ENCODE assay signal across 8 cellular contexts in the genomic region with DNA sequence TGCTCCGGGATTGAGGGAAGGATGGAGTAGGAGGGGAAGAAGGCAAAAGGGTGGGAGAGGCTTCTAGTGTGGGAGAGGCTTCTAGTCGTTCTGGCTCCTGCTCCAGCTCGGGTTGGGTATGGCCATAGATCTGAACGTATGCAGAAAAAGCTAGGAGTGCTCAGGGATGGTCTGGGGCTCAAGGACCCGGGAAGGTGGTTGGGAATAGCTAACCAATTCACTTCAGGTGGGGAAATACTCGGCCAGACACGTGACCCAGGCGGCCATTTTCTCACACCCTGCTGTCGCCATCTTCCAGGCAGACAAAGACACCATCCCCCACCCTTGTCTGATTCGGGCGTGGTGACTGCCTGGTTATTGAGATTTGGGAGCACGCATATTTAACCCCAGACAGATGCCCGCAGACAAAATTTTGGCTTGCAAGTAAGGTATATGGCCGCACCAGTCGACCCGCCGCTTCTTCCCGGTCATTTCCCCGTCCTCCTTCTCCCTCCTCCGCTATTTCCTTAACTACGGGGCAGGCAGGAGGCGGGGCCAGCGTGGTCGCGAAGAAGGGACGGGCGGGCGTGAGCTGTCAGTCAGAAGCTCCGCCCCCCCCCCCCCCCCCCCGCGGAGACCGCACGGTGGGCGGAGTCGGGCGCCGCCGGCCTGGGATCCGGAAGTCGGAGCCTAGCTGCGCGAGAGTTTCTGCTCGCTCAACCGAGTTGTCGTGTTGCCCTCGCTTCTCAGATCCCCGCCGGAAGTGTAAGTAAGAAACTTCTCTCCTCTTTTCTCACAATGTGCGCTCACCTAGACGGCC. TPM values are rescaled to one million over a fixed set of nuclear protein-coding genes. Genes with fewer than 3 reads are reported as not detected.
A peak's percentile ranks its signal among the peaks of the same experiment; 100 is the strongest.
DNase-seq lines count a peak whose midpoint lies in the region; ATAC-seq and TF ChIP-seq lines count a peak whose summit lies in the region.

Gene GNL3L, plus strand, starts transcription at position 661 of the 799 bp plus-strand sequence. CDS start 2,348 bp downstream, outside the sequence.

- H3K27ac ChIP-seq in DND-41 (ENCODE audit: low read length) = peak within 1 kb of the TSS; percentile 97
- peak within 1 kb of the TSS; percentile 92 for H3K27ac ChIP-seq in GM23338 (ENCODE audit: low read depth)
- peak within 1 kb of the TSS; percentile 83 for H3K27ac ChIP-seq in fibroblast of lung (ENCODE audit: insufficient read depth, low read length)

- H3K4me1 ChIP-seq in DND-41 (ENCODE audit: insufficient read depth, low read length) (peaks cover 43% of the 10 kb centered on the region), GM23338 (ENCODE audit: insufficient read depth) (no peaks in the 10 kb centered on the region), fibroblast of lung (ENCODE audit: control insufficient read depth, extremely low read depth, insufficient read depth, low read length) (no peaks in the 10 kb centered on the region)

- peaks cover 5% of the 10 kb centered on the region for H3K27me3 Mint-ChIP-seq in GM23338 (ENCODE audit: insufficient read depth, low read depth, poor library complexity)
- H3K27me3 Mint-ChIP-seq in activated T-helper 1 cell treated with anti-CD3 and anti-CD28 coated beads, Interleukin-12 subunit alpha, Interleukin-12 subunit beta, Interleukin-2, Interleukin-4 antibody, amounts not matched to agents 30 ng/mL and 10 ng/mL and 1 ng/mL, durations not matched to agents 14 hours and 24 hours and 36 hours (ENCODE audit: insufficient read depth) = no peaks in the 10 kb centered on the region
- no peaks in the 10 kb centered on the region for H3K27me3 Mint-ChIP-seq in naive thymus-derived CD8-positive, alpha-beta T cell
- H3K27me3 Mint-ChIP-seq in stimulated activated naive B cell treated with anti-CD40 and anti-IgM and Interleukin-4, amounts not matched to agents 10 μg/mL and 1 μg/mL and 100 μg/mL, for 72 hours = no peaks in the 10 kb centered on the region

- H3K27ac Mint-ChIP-seq in GM23338 = peak within 1 kb of the TSS; percentile 99
- H3K27ac Mint-ChIP-seq in activated T-helper 1 cell treated with anti-CD3 and anti-CD28 coated beads, Interleukin-12 subunit alpha, Interleukin-12 subunit beta, Interleukin-2, Interleukin-4 antibody, amounts not matched to agents 30 ng/mL and 10 ng/mL and 1 ng/mL, durations not matched to agents 14 hours and 24 hours and 36 hours = peak within 1 kb of the TSS; percentile 94
- peak within 1 kb of the TSS; percentile 90 to 98 (median 97) for H3K27ac Mint-ChIP-seq in naive thymus-derived CD8-positive, alpha-beta T cell
- H3K27ac Mint-ChIP-seq in stimulated activated naive B cell treated with anti-CD40 and anti-IgM and Interleukin-4, amounts not matched to agents 10 μg/mL and 1 μg/mL and 100 μg/mL, for 72 hours = peak within 1 kb of the TSS; percentile 96

- H3K4me3 Mint-ChIP-seq in GM23338 = peak within 1 kb of the TSS; percentile 94
- H3K4me3 Mint-ChIP-seq in activated T-helper 1 cell treated with anti-CD3 and anti-CD28 coated beads, Interleukin-12 subunit alpha, Interleukin-12 subunit beta, Interleukin-2, Interleukin-4 antibody, amounts not matched to agents 30 ng/mL and 10 ng/mL and 1 ng/mL, durations not matched to agents 14 hours and 24 hours and 36 hours = peak within 1 kb of the TSS; percentile 95
- H3K4me3 Mint-ChIP-seq in naive thymus-derived CD8-positive, alpha-beta T cell = peak within 1 kb of the TSS; percentile 88 to 96 (median 94)
- peak within 1 kb of the TSS; percentile 93 to 94 for H3K4me3 Mint-ChIP-seq in stimulated activated naive B cell treated with anti-CD40 and anti-IgM and Interleukin-4, amounts not matched to agents 10 μg/mL and 1 μg/mL and 100 μg/mL, for 72 hours

- H3K36me3 Mint-ChIP-seq in GM23338 (ENCODE audit: low read depth) = peaks cover 40% of the 10 kb centered on the region
- peaks cover 33% of the 10 kb centered on the region for H3K36me3 Mint-ChIP-seq in activated T-helper 1 cell treated with anti-CD3 and anti-CD28 coated beads, Interleukin-12 subunit alpha, Interleukin-12 subunit beta, Interleukin-2, Interleukin-4 antibody, amounts not matched to agents 30 ng/mL and 10 ng/mL and 1 ng/mL, durations not matched to agents 14 hours and 24 hours and 36 hours (ENCODE audit: low read depth)
- H3K36me3 Mint-ChIP-seq in naive thymus-derived CD8-positive, alpha-beta T cell = peaks cover 3 to 23% (median 5%) of the 10 kb centered on the region in 3 donors
- peaks cover 11 to 22% of the 10 kb centered on the region in 2 donors for H3K36me3 Mint-ChIP-seq in stimulated activated naive B cell treated with anti-CD40 and anti-IgM and Interleukin-4, amounts not matched to agents 10 μg/mL and 1 μg/mL and 100 μg/mL, for 72 hours

- H3K36me3 ChIP-seq in DND-41 (ENCODE audit: insufficient read depth, low read length) = peaks cover 29% of the 10 kb centered on the region
- H3K36me3 ChIP-seq in GM23338 (ENCODE audit: insufficient read depth) = peaks cover 4% of the 10 kb centered on the region; the same call in 1 of the 2 replicates
- no peaks in the 10 kb centered on the region for H3K36me3 ChIP-seq in fibroblast of lung (ENCODE audit: control insufficient read depth, insufficient read depth, low read length)

- H3K27me3 ChIP-seq in DND-41 (ENCODE audit: insufficient read depth, low read length, poor library complexity) = no peaks in the 10 kb centered on the region
- H3K27me3 ChIP-seq in GM23338 (ENCODE audit: insufficient read depth) = no peaks in the 10 kb centered on the region
- no peaks in the 10 kb centered on the region for H3K27me3 ChIP-seq in fibroblast of lung (ENCODE audit: control insufficient read depth, insufficient read depth, low read length)

- H4K20me1 ChIP-seq in DND-41 (ENCODE audit: insufficient read depth, low read length) (0 out of 2 replicates have a peak, but pooled peaks cover 8% of the 10 kb centered on the region), GM23338 (replicated peaks; ENCODE audit: insufficient read depth) (no peaks in the 10 kb centered on the region), fibroblast of lung (ENCODE audit: control insufficient read depth, extremely low read depth, insufficient read depth, low read length) (no peaks in the 10 kb centered on the region)

- TF ChIP-seq CTCF in DND-41 (IDR thresholded peaks at IDR 0.05; ENCODE audit: borderline replicate concordance, extremely low read depth, low read length, poor library complexity, severe bottlenecking) (no peak), GM23338 (conservative IDR thresholded peaks at IDR 0.05; ENCODE audit: low read depth in 2 of 2) (no peak), fibroblast of lung (conservative IDR thresholded peaks at IDR 0.05 in 1 of 2, IDR thresholded peaks at IDR 0.05 in 1 of 2; ENCODE audit: low read depth in 1 of 2, low read length in 2 of 2) (no peak)

- H3K9me3 Mint-ChIP-seq in GM23338 = no peaks in the 10 kb centered on the region
- peaks cover 8% of the 10 kb centered on the region for H3K9me3 Mint-ChIP-seq in activated T-helper 1 cell treated with anti-CD3 and anti-CD28 coated beads, Interleukin-12 subunit alpha, Interleukin-12 subunit beta, Interleukin-2, Interleukin-4 antibody, amounts not matched to agents 30 ng/mL and 10 ng/mL and 1 ng/mL, durations not matched to agents 14 hours and 24 hours and 36 hours
- H3K9me3 Mint-ChIP-seq in naive thymus-derived CD8-positive, alpha-beta T cell = peaks cover 0 to 9% (median 3%) of the 10 kb centered on the region in 9 donors
- peaks cover 3 to 9% of the 10 kb centered on the region in 2 donors for H3K9me3 Mint-ChIP-seq in stimulated activated naive B cell treated with anti-CD40 and anti-IgM and Interleukin-4, amounts not matched to agents 10 μg/mL and 1 μg/mL and 100 μg/mL, for 72 hours

- DNase-seq in DND-41 (peak; percentile 89), GM23338 (ENCODE audit: low spot score) (peak; percentile 82), LHCN-M2 (ENCODE audit: low read depth) (peak; percentile 82), RPMI7951 (ENCODE audit: low read depth) (peak; percentile 88), fibroblast of lung (ENCODE audit: low read depth in 2 of 2) (peak; percentile 81 to 88)
- DNase-seq in activated T-helper 1 cell treated with anti-CD3 and anti-CD28 coated beads, Interleukin-12 subunit alpha, Interleukin-12 subunit beta, Interleukin-2, Interleukin-4 antibody, amounts not matched to agents 30 ng/mL and 10 ng/mL and 1 ng/mL, durations not matched to agents 14 hours and 24 hours and 36 hours (ENCODE audit: low spot score) = peak; percentile 69
- DNase-seq in naive thymus-derived CD8-positive, alpha-beta T cell = peak; percentile 68 to 90 (median 76)
- peak; percentile 73 for DNase-seq in stimulated activated naive B cell treated with anti-CD40 and anti-IgM and Interleukin-4, amounts not matched to agents 10 μg/mL and 1 μg/mL and 100 μg/mL, for 72 hours

- H3K9ac ChIP-seq in DND-41 (ENCODE audit: low read depth, low read length) (peak within 1 kb of the TSS; percentile 69), fibroblast of lung (ENCODE audit: insufficient read depth, low read length) (peak within 1 kb of the TSS; percentile 66)

- H3K4me3 ChIP-seq in DND-41 (ENCODE audit: low read depth in 1 of 2, low read length in 2 of 2) = peak within 1 kb of the TSS; percentile 34 to 97
- H3K4me3 ChIP-seq in GM23338 = peak within 1 kb of the TSS; percentile 83
- H3K4me3 ChIP-seq in fibroblast of lung (replicated peaks in 1 of 4; ENCODE audit: control extremely low read depth in 1 of 4, insufficient read depth in 1 of 4, low read depth in 3 of 4, low read length in 4 of 4) = peak within 1 kb of the TSS; percentile 62 to 93 (median 76)

- no peaks in the 10 kb centered on the region for H3K9me3 ChIP-seq in DND-41 (ENCODE audit: insufficient read depth, low read length, severe bottlenecking)
- no peaks in the 10 kb centered on the region for H3K9me3 ChIP-seq in fibroblast of lung (ENCODE audit: control insufficient read depth, insufficient read depth, low read depth, low read length)

- peak; percentile 87 for ATAC-seq in DND-41 (ENCODE audit: insufficient read depth, low read depth)
- ATAC-seq in GM23338 = peak; percentile 84
- ATAC-seq in naive thymus-derived CD8-positive, alpha-beta T cell = peak; percentile 89 to 90
- peak; percentile 86 to 88 for ATAC-seq in stimulated activated naive B cell treated with anti-CD40 and anti-IgM and Interleukin-4, amounts not matched to agents 10 μg/mL and 1 μg/mL and 100 μg/mL, for 72 hours (replicated peaks)

- H3K4me1 Mint-ChIP-seq in GM23338 = peaks cover 22% of the 10 kb centered on the region
- H3K4me1 Mint-ChIP-seq in activated T-helper 1 cell treated with anti-CD3 and anti-CD28 coated beads, Interleukin-12 subunit alpha, Interleukin-12 subunit beta, Interleukin-2, Interleukin-4 antibody, amounts not matched to agents 30 ng/mL and 10 ng/mL and 1 ng/mL, durations not matched to agents 14 hours and 24 hours and 36 hours (ENCODE audit: low read depth) = peaks cover 26% of the 10 kb centered on the region
- peaks cover 14 to 41% (median 34%) of the 10 kb centered on the region in 4 donors for H3K4me1 Mint-ChIP-seq in naive thymus-derived CD8-positive, alpha-beta T cell
- peaks cover 17 to 37% of the 10 kb centered on the region in 2 donors for H3K4me1 Mint-ChIP-seq in stimulated activated naive B cell treated with anti-CD40 and anti-IgM and Interleukin-4, amounts not matched to agents 10 μg/mL and 1 μg/mL and 100 μg/mL, for 72 hours

- intact Hi-C loops in activated T-helper 1 cell treated with anti-CD3 and anti-CD28 coated beads, Interleukin-12 subunit alpha, Interleukin-12 subunit beta, Interleukin-2, Interleukin-4 antibody, amounts not matched to agents 30 ng/mL and 10 ng/mL and 1 ng/mL, durations not matched to agents 14 hours and 24 hours and 36 hours (cut with micrococcal nuclease) = loop anchor here (1.0 to 10.0 kb wide), 9 partner anchors 33 to 1305 kb away; partner anchors contain the start of genes APEX2, FAM120C, FGD1 and HUWE1

- no peaks in the 10 kb centered on the region for H3F3A ChIP-seq in GM23338 (replicated peaks; ENCODE audit: low read depth)

- H2AFZ ChIP-seq in DND-41 (ENCODE audit: low read depth, low read length) (peak within 1 kb of the TSS; percentile 92), GM23338 (no peak within 1 kb of the TSS), fibroblast of lung (ENCODE audit: low read length) (peak within 1 kb of the TSS; percentile 73)

- no peaks in the 10 kb centered on the region for H3K9me2 ChIP-seq in GM23338 (ENCODE audit: insufficient read depth)

- H3K4me2 ChIP-seq in DND-41 (ENCODE audit: insufficient read depth, low read length) = peak within 1 kb of the TSS; percentile 75
- H3K4me2 ChIP-seq in GM23338 = peak within 1 kb of the TSS; percentile 92
- H3K4me2 ChIP-seq in fibroblast of lung (ENCODE audit: extremely low read depth, insufficient read depth, low read length) = peak within 1 kb of the TSS; percentile 75

- H3K79me2 ChIP-seq in DND-41 (ENCODE audit: insufficient read depth, low read length) (peaks cover 46% of the 10 kb centered on the region), GM23338 (replicated peaks; ENCODE audit: insufficient read depth) (peaks cover 44% of the 10 kb centered on the region), fibroblast of lung (ENCODE audit: control insufficient read depth, insufficient read depth, low read length) (peaks cover 24% of the 10 kb centered on the region)

- POLR2A ChIA-PET in naive thymus-derived CD8-positive, alpha-beta T cell (lab: Charles Lee) = interaction anchor here (0.5 to 2.9 kb wide), 9 partner anchors 89 to 846 kb away, joined by 3 to 37 read pairs (median 4); partner anchors contain the start of genes APEX2, PHF8 and TSR2

RNA-seq across cellular contexts. Expression of gene GNL3L, which starts in this region (rescaled TPM):
- total RNA-seq in GM23338 (2014; rRNA removed; shearing (Covaris generic)) = 67.3 and 79.9 TPM in 2 replicates
- 16.9 and 18.1 TPM in 2 replicates for polyA plus RNA-seq in GM23338 (2016; fragmentation: Nextera tagmentation; extraction: Ambion mirVana)
- total RNA-seq in LHCN-M2 (2014; rRNA removed) = 33.9 and 40.5 TPM in 2 replicates
- 14.8 TPM for polyA plus RNA-seq in LHCN-M2 (2012)
- 27.4 and 34.4 TPM in 2 replicates for total RNA-seq in RPMI7951 (2014; rRNA removed; shearing (Covaris generic))
- 75.5 and 76.1 TPM in 2 replicates for total RNA-seq in activated T-helper 1 cell treated with anti-CD3 and anti-CD28 coated beads, Interleukin-12 subunit alpha, Interleukin-12 subunit beta, Interleukin-2, Interleukin-4 antibody, amounts not matched to agents 30 ng/mL and 10 ng/mL and 1 ng/mL, durations not matched to agents 14 hours and 24 hours and 36 hours
- 17.3 and 18.7 TPM in 2 replicates for total RNA-seq in fibroblast of lung
- polyA plus RNA-seq in fibroblast of lung = 29.3 and 29.6 TPM in 2 replicates
- 12.3 and 16.3 TPM in 2 replicates for polyA plus RNA-seq in fibroblast of lung (2012)
- 24.3 and 30.1 TPM in 2 replicates for polyA minus RNA-seq in fibroblast of lung (ENCODE audit: low replicate concordance)
- total RNA-seq in naive thymus-derived CD8-positive, alpha-beta T cell = 10 to 100 TPM; 54.8 to 55.3 TPM
- 10 to 100 TPM; 22.5 to 43.1 (median 33.3) TPM for polyA plus RNA-seq in naive thymus-derived CD8-positive, alpha-beta T cell

Comparison
In these comparisons a context has a peak if more than half of its experiments do, and no peak if none do; other contexts are left out.
1. Peak in every context shown above with its lines: DNase-seq, ATAC-seq, H3K4me3 ChIP-seq and H3K27ac ChIP-seq.